Comparison of ENCODE assay signal across 16 cellular contexts in the genomic region with DNA sequence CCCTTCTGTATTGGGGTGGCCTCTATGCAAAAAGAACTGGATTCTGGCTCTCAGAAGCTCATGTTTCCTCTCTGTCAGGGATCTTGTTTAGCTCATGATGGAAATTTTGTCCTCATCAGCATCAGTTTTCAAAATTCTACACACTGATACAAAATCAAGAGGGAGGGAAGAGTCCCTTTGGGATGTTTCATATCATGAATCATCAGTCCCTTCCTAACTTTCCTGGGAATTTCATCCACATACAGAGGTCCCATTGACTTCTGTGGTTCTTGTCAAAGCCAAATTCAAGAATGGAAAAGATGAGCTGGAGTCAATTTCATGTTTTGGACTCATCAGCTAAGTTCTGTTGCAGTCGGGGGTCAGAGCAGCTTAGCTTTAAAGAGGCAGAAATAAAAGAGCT.
"Had no signal": no experiment of that assay in that cellular context is flagged by ENCODE, and none has a peak within 500 bp of the region (broad histone marks: within the 10 kb centered on the region; RNA-seq: fewer than 3 reads in every experiment).

No MANE protein-coding gene starts in this region.

- H3K27ac Mint-ChIP-seq: activated CD8-positive, alpha-beta memory T cell treated with anti-CD3 and anti-CD28 coated beads, Interleukin-2, amount 10 ng/mL, durations not matched to agents 7 days and 5 days; memory B cell; nephron progenitor cell had no signal

- H3K4me3 Mint-ChIP-seq: activated CD8-positive, alpha-beta memory T cell treated with anti-CD3 and anti-CD28 coated beads, Interleukin-2, amount 10 ng/mL, durations not matched to agents 7 days and 5 days; activated T-cell treated with anti-CD3 and anti-CD28 coated beads, Interleukin-2, amount 50 U/mL, for 4 hours; memory B cell; nephron progenitor cell had no signal

- H3K27me3 ChIP-seq: gastrocnemius medialis, heart right ventricle, thyroid gland, uterus had no signal

- H3K36me3 Mint-ChIP-seq: activated CD8-positive, alpha-beta memory T cell treated with anti-CD3 and anti-CD28 coated beads, Interleukin-2, amount 10 ng/mL, durations not matched to agents 7 days and 5 days; activated naive CD4-positive, alpha-beta T cell treated with anti-CD3 and anti-CD28 coated beads, Interleukin-2, amount 50 U/mL, for 72 hours; memory B cell had no signal

- H3K36me3 ChIP-seq: gastrocnemius medialis, heart right ventricle, left ventricle myocardium inferior, thyroid gland, uterus had no signal

- H3K9me3 Mint-ChIP-seq: activated naive CD4-positive, alpha-beta T cell treated with anti-CD3 and anti-CD28 coated beads, Interleukin-2, amount 50 U/mL, for 72 hours; activated T-cell treated with anti-CD3 and anti-CD28 coated beads, Interleukin-2, amount 50 U/mL, for 4 hours; memory B cell had no signal

- FAIRE-seq: keratinocyte had no signal

- ATAC-seq: activated CD4-positive, CD25-positive, alpha-beta regulatory T cell treated with anti-CD3 and anti-CD28 coated beads, Interleukin-2, amount 50 U/mL, for 24 hours; activated CD8-positive, alpha-beta memory T cell treated with anti-CD3 and anti-CD28 coated beads, Interleukin-2, amount 10 ng/mL, durations not matched to agents 7 days and 5 days; activated naive CD4-positive, alpha-beta T cell treated with anti-CD3 and anti-CD28 coated beads, Interleukin-2, amount 50 U/mL, for 72 hours; activated T-cell treated with anti-CD3 and anti-CD28 coated beads, Interleukin-2, amount 50 U/mL, for 4 hours; gastrocnemius medialis had no signal

- DNase-seq: activated CD4-positive, alpha-beta T cell treated with anti-CD3 and anti-CD28 coated beads, Interleukin-2, amount 50 U/mL, for 4 hours; activated CD8-positive, alpha-beta memory T cell treated with anti-CD3 and anti-CD28 coated beads, Interleukin-2, amount 10 ng/mL, durations not matched to agents 7 days and 5 days; activated effector memory CD4-positive, alpha-beta T cell treated with anti-CD3 and anti-CD28 coated beads, Interleukin-2, amount 50 U/mL, for 16 hours; activated T-cell treated with anti-CD3 and anti-CD28 coated beads, Interleukin-2, amount 50 U/mL, for 4 hours; amniotic stem cell; cerebellar nuclear complex; gastrocnemius medialis; heart right ventricle; left ventricle myocardium inferior; nephron progenitor cell; thyroid gland; uterus had no signal

- H3K27ac ChIP-seq: gastrocnemius medialis, heart right ventricle, left ventricle myocardium inferior, thyroid gland, uterus had no signal

- H3K4me1 ChIP-seq: gastrocnemius medialis, left ventricle myocardium inferior, uterus had no signal

- H3K9me3 ChIP-seq: gastrocnemius medialis, heart right ventricle, left ventricle myocardium inferior, thyroid gland, uterus had no signal

- H3K4me3 ChIP-seq: gastrocnemius medialis, heart right ventricle, left ventricle myocardium inferior, thyroid gland, uterus had no signal
